1 cellular context compared by ENCODE assay signal in genomic region chr1:234963180-234963903, GRCh38.
A peak's percentile ranks its signal among the peaks of the same experiment; 100 is the strongest.
TF ChIP-seq lines count a peak whose summit lies in the region.

No MANE protein-coding gene starts in this region.

TF ChIP-seq in HepG2, 621 proteins besides CTCF, POLR2A, EP300 and RAD21 (continued from another document and continues in another):
- TF ChIP-seq HMGXB4 (CRISPR knock-in tag; IDR thresholded peaks at IDR 0.05; ENCODE audit: borderline replicate concordance in 1 of 2, low read depth in 1 of 2) = 0 out of 4 replicates have a peak, but pooled peaks of 1 of the 2 experiments have one; percentile 55
- peak; percentile 55; the same call in 1 of the 2 replicates for TF ChIP-seq CREB3 (CRISPR knock-in tag; IDR thresholded peaks at IDR 0.05)
- no peak for TF ChIP-seq CSRNP2 (CRISPR knock-in tag; conservative IDR thresholded peaks at IDR 0.05; ENCODE audit: low read depth)
- peak; percentile 96 for TF ChIP-seq FOXA3 (CRISPR knock-in tag; IDR thresholded peaks at IDR 0.05)
- 0 out of 2 replicates have a peak, but pooled peaks have one; percentile 47 for TF ChIP-seq ZBTB10 (CRISPR knock-in tag; IDR thresholded peaks at IDR 0.05; ENCODE audit: borderline replicate concordance)
- no peak for TF ChIP-seq ZBTB40 (IDR thresholded peaks at IDR 0.05)
- no peak for TF ChIP-seq ZBTB40 (CRISPR knock-in tag; IDR thresholded peaks at IDR 0.05)
- no peak; the same call in 1 of the 2 replicates for TF ChIP-seq DR1 (CRISPR knock-in tag; IDR thresholded peaks at IDR 0.05)
- peak; percentile 85; the same call in 1 of the 2 replicates for TF ChIP-seq SAP130 (CRISPR knock-in tag; IDR thresholded peaks at IDR 0.05; ENCODE audit: low read depth)
- no peak for TF ChIP-seq ZNF235 (CRISPR knock-in tag; IDR thresholded peaks at IDR 0.05; ENCODE audit: borderline replicate concordance)
- TF ChIP-seq AKNA (CRISPR knock-in tag; IDR thresholded peaks at IDR 0.05; ENCODE audit: borderline replicate concordance) = no peak
- TF ChIP-seq KLF15 (CRISPR knock-in tag; IDR thresholded peaks at IDR 0.05; ENCODE audit: borderline replicate concordance) = no peak
- TF ChIP-seq ZNF101 (CRISPR knock-in tag; IDR thresholded peaks at IDR 0.05; ENCODE audit: borderline replicate concordance, low read depth) = no peak
- TF ChIP-seq ZNF562 (CRISPR knock-in tag; IDR thresholded peaks at IDR 0.05; ENCODE audit: borderline replicate concordance) = no peak
- peak; percentile 34; the same call in 1 of the 2 replicates for TF ChIP-seq HHEX (CRISPR knock-in tag; IDR thresholded peaks at IDR 0.05)
- TF ChIP-seq REPIN1 (CRISPR knock-in tag; IDR thresholded peaks at IDR 0.05; ENCODE audit: borderline replicate concordance, low read depth) = peak; percentile 45; the same call in 1 of the 2 replicates
- no peak; the same call in 1 of the 2 replicates for TF ChIP-seq KLF12 (CRISPR knock-in tag; IDR thresholded peaks at IDR 0.05; ENCODE audit: borderline replicate concordance)
- TF ChIP-seq ZNF3 (CRISPR knock-in tag; IDR thresholded peaks at IDR 0.05) = peak; percentile 18; the same call in 1 of the 2 replicates
- peak; percentile 79; the same call in 1 of the 2 replicates for TF ChIP-seq SOX5 (CRISPR knock-in tag; IDR thresholded peaks at IDR 0.05; ENCODE audit: borderline replicate concordance)
- 0 out of 2 replicates have a peak, but pooled peaks have one; percentile 26 for TF ChIP-seq ZBTB3 (CRISPR knock-in tag; IDR thresholded peaks at IDR 0.05; ENCODE audit: borderline replicate concordance, low read depth)
- no peak for TF ChIP-seq RBM39 (IDR thresholded peaks at IDR 0.05; ENCODE audit: low read depth, low read length, poor library complexity, severe bottlenecking)
- peak; percentile 92 for TF ChIP-seq CEBPG (CRISPR knock-in tag; IDR thresholded peaks at IDR 0.05)
- no peak for TF ChIP-seq PRPF4 (IDR thresholded peaks at IDR 0.05; ENCODE audit: low read depth, low read length, poor library complexity, severe bottlenecking)
- TF ChIP-seq ASH2L (IDR thresholded peaks at IDR 0.05; ENCODE audit: insufficient read length, low read depth, low read length) = no peak
- peak; percentile 43; the same call in 1 of the 2 replicates for TF ChIP-seq ZNF615 (CRISPR knock-in tag; IDR thresholded peaks at IDR 0.05; ENCODE audit: borderline replicate concordance)
